Comparison of ENCODE assay signal across 24 cellular contexts in genomic region chr9:106906129-106906528, GRCh38.
"Had no signal": no experiment of that assay in that cellular context is flagged by ENCODE, and none has a peak within 500 bp of the region (broad histone marks: within the 10 kb centered on the region; RNA-seq: fewer than 3 reads in every experiment).

No MANE protein-coding gene starts in this region.

- H3K27ac ChIP-seq: adrenal gland had no signal

- ATAC-seq: activated CD4-positive, alpha-beta T cell treated with anti-CD3 and anti-CD28 coated beads for 36 hours; activated T-helper 17 cell treated with anti-CD3 and anti-CD28 coated beads, Interleukin-2, amount 50 U/mL, for 72 hours had no signal

- H3K4me3 ChIP-seq: adrenal gland had no signal

- H3K27ac Mint-ChIP-seq: activated CD4-positive, alpha-beta memory T cell treated with anti-CD3 and anti-CD28 coated beads, Interleukin-2, amount 10 ng/mL, durations not matched to agents 7 days and 5 days; activated CD4-positive, alpha-beta T cell treated with anti-CD3 and anti-CD28 coated beads for 36 hours; activated naive CD4-positive, alpha-beta T cell treated with anti-CD3 and anti-CD28 coated beads for 36 hours; activated naive CD8-positive, alpha-beta T cell treated with anti-CD3 and anti-CD28 coated beads, Interleukin-2, amount 10 ng/mL, durations not matched to agents 7 days and 5 days; activated T-helper 17 cell treated with anti-CD3 and anti-CD28 coated beads, Interleukin-2, amount 50 U/mL, for 72 hours had no signal

- H3K36me3 Mint-ChIP-seq: activated naive CD8-positive, alpha-beta T cell treated with anti-CD3 and anti-CD28 coated beads, Interleukin-2, amount 10 ng/mL, durations not matched to agents 7 days and 5 days had no signal

- H3K4me3 Mint-ChIP-seq: activated CD4-positive, alpha-beta memory T cell treated with anti-CD3 and anti-CD28 coated beads, Interleukin-2, amount 10 ng/mL, durations not matched to agents 7 days and 5 days; activated CD4-positive, alpha-beta T cell treated with anti-CD3 and anti-CD28 coated beads for 36 hours; activated naive CD4-positive, alpha-beta T cell treated with anti-CD3 and anti-CD28 coated beads for 36 hours; activated naive CD8-positive, alpha-beta T cell treated with anti-CD3 and anti-CD28 coated beads, Interleukin-2, amount 10 ng/mL, durations not matched to agents 7 days and 5 days; activated T-helper 17 cell treated with anti-CD3 and anti-CD28 coated beads, Interleukin-2, amount 50 U/mL, for 72 hours had no signal

- H3K36me3 ChIP-seq: adrenal gland had no signal

- DNase-seq: activated CD4-positive, alpha-beta memory T cell treated with anti-CD3 and anti-CD28 coated beads, Interleukin-2, amount 10 ng/mL, durations not matched to agents 7 days and 5 days; activated CD4-positive, alpha-beta T cell treated with anti-CD3 and anti-CD28 coated beads for 36 hours; activated CD4-positive, alpha-beta T cell treated with anti-CD3 and anti-CD28 coated beads, Interleukin-2, amount 50 U/mL, for 1 hour; activated CD4-positive, CD25-positive, alpha-beta regulatory T cell; activated gamma-delta T cell; activated naive CD4-positive, alpha-beta T cell treated with anti-CD3 and anti-CD28 coated beads for 36 hours; activated naive CD8-positive, alpha-beta T cell treated with anti-CD3 and anti-CD28 coated beads, Interleukin-2, amount 10 ng/mL, durations not matched to agents 7 days and 5 days; activated T-cell treated with anti-CD3 and anti-CD28 coated beads for 4 hours; activated T-cell treated with anti-CD3 and anti-CD28 coated beads, Interleukin-2, amount 50 U/mL, for 48 hours; adrenal gland; anterior cingulate cortex; caudate nucleus; IMR-90; KBM-7; NCI-H1092; NCI-H1417; NCI-H1930; NCI-H2107; NCI-H446; NCI-H524; SHP77 treated with DMSO at 0.1 percent for 48 hours; T-helper 2 cell; T1000 had no signal

- H3K27me3 ChIP-seq: adrenal gland had no signal

- H3K27me3 Mint-ChIP-seq: activated CD4-positive, alpha-beta memory T cell treated with anti-CD3 and anti-CD28 coated beads, Interleukin-2, amount 10 ng/mL, durations not matched to agents 7 days and 5 days; activated CD4-positive, alpha-beta T cell treated with anti-CD3 and anti-CD28 coated beads for 36 hours; activated naive CD8-positive, alpha-beta T cell treated with anti-CD3 and anti-CD28 coated beads, Interleukin-2, amount 10 ng/mL, durations not matched to agents 7 days and 5 days; activated T-helper 17 cell treated with anti-CD3 and anti-CD28 coated beads, Interleukin-2, amount 50 U/mL, for 72 hours had no signal

- H3K4me1 Mint-ChIP-seq: activated CD4-positive, alpha-beta memory T cell treated with anti-CD3 and anti-CD28 coated beads, Interleukin-2, amount 10 ng/mL, durations not matched to agents 7 days and 5 days; activated CD4-positive, alpha-beta T cell treated with anti-CD3 and anti-CD28 coated beads for 36 hours; activated naive CD8-positive, alpha-beta T cell treated with anti-CD3 and anti-CD28 coated beads, Interleukin-2, amount 10 ng/mL, durations not matched to agents 7 days and 5 days; activated T-helper 17 cell treated with anti-CD3 and anti-CD28 coated beads, Interleukin-2, amount 50 U/mL, for 72 hours had no signal
